Comparison of ENCODE assay signal across 19 cellular contexts in genomic region chr14:68165274-68165843, GRCh38.
A peak's percentile ranks its signal among the peaks of the same experiment; 100 is the strongest.
DNase-seq lines count a peak whose midpoint lies in the region; ATAC-seq, FAIRE-seq and TF ChIP-seq lines count a peak whose summit lies in the region.
"Had no signal": no experiment of that assay in that cellular context is flagged by ENCODE, and none has a peak within 500 bp of the region (broad histone marks: within the 10 kb centered on the region; RNA-seq: fewer than 3 reads in every experiment).

No MANE protein-coding gene starts in this region.

- H3K36me3 ChIP-seq in PC-9 (ENCODE audit: low read depth) (no peaks in the 10 kb centered on the region), prostate gland (no peaks in the 10 kb centered on the region)
- H3K36me3 ChIP-seq: neural progenitor cell had no signal

- WGBS in prostate gland = 20% methylated on average over 2 of the region's 2 CpGs

- DNase-seq in PC-9 (no peak), prostate gland (ENCODE audit: low spot score) (no peak), anterior cingulate cortex (lab: John Stamatoyannopoulos, UW) (no peak), NCI-H187 (lab: John Stamatoyannopoulos, UW) (no peak)
- no peak for DNase-seq in activated CD4-positive, alpha-beta T cell treated with anti-CD3 and anti-CD28 coated beads, Interleukin-2, amount 50 U/mL, for 4 hours
- DNase-seq: activated CD4-positive, alpha-beta T cell treated with anti-CD3 and anti-CD28 coated beads, Interleukin-2, amount 50 U/mL, for 48 hours; aorta; COR-L47; islet precursor cell; NCI-H1105 treated with DMSO at 0.1 percent for 48 hours; NCI-H2107; NCI-H524 treated with DMSO at 0.1 percent for 48 hours; stimulated activated CD4-positive, alpha-beta T cell treated with anti-CD3 and anti-CD28 coated beads, Interleukin-12 subunit alpha, Interleukin-12 subunit beta, amount 100 ng/mL, for 4 hours; stimulated activated CD8-positive, alpha-beta memory T cell treated with anti-CD3 and anti-CD28 coated beads, Interleukin-4, amount 100 ng/mL, for 48 hours; substantia nigra had no signal

- POLR2A ChIA-PET in PC-9 (lab: Charles Lee; ENCODE audit: unreplicated experiment) = no interaction called here

- no peak for ATAC-seq in GM18517 (IDR thresholded peaks at IDR 0.05; ENCODE audit: unreplicated experiment)
- ATAC-seq: Right ventricle myocardium inferior had no signal

- no peak overlapping the region for H2AFZ ChIP-seq in PC-9
- H2AFZ ChIP-seq: neural progenitor cell had no signal

- no peak overlapping the region for H3K4me2 ChIP-seq in PC-9
- H3K4me2 ChIP-seq: neural progenitor cell had no signal

- intact Hi-C loops in PC-9 (cut with micrococcal nuclease; ENCODE audit: unreplicated experiment) = no loop called here
- intact Hi-C loops in prostate gland (cut with DNase I) = no loop called here

- H3K27ac ChIP-seq in PC-9 (0 out of 2 replicates have a peak overlapping the region, but pooled peaks have one; percentile 18), prostate gland (peak overlapping the region; percentile 45 to 68)
- H3K27ac ChIP-seq: neural progenitor cell had no signal

- CTCF ChIA-PET in PC-9 (lab: Charles Lee) = interaction anchor here (0.6 kb wide), 2 partner anchors 40 to 679 kb away, joined by 3 to 4 read pairs; no protein-coding TSS in a partner anchor

- H3K4me1 ChIP-seq in PC-9 (replicated peaks; ENCODE audit: insufficient read depth) (peaks cover 10% of the 10 kb centered on the region), prostate gland (replicated peaks) (no peaks in the 10 kb centered on the region)

- H3K27me3 ChIP-seq in PC-9 (ENCODE audit: insufficient read depth, low read depth) (no peaks in the 10 kb centered on the region), prostate gland (replicated peaks; ENCODE audit: insufficient read depth) (no peaks in the 10 kb centered on the region)
- H3K27me3 ChIP-seq: neural progenitor cell had no signal

- 0 out of 2 replicates have a peak, but pooled peaks cover 3% of the 10 kb centered on the region for H3K9me2 ChIP-seq in PC-9 (ENCODE audit: insufficient read depth)

- no peaks in the 10 kb centered on the region for H4K20me1 ChIP-seq in PC-9 (ENCODE audit: insufficient read depth)

- BruUV-seq in PC-9 (replicated peaks; lab: Mats Ljungman, UMichigan) = no TSS peak

- H3F3A ChIP-seq in PC-9 (ENCODE audit: insufficient read depth, low read depth) = no peaks in the 10 kb centered on the region

- H3K4me3 ChIP-seq in PC-9 (no peak overlapping the region), prostate gland (no peak overlapping the region)
- H3K4me3 ChIP-seq: neural progenitor cell had no signal

- no peaks in the 10 kb centered on the region for H3K9me3 ChIP-seq in PC-9 (ENCODE audit: insufficient read depth, low read depth)
- no peaks in the 10 kb centered on the region for H3K9me3 ChIP-seq in prostate gland

- H3K79me2 ChIP-seq in PC-9 (ENCODE audit: low read depth) = no peaks in the 10 kb centered on the region

- FAIRE-seq in islet of Langerhans (lab: Jason Lieb, UNC) = peak; percentile 91

- TF ChIP-seq CTCF in PC-9 (conservative IDR thresholded peaks at IDR 0.05) (no peak), prostate gland (IDR thresholded peaks at IDR 0.05) (no peak)

- no peak for TF ChIP-seq POLR2A in prostate gland (IDR thresholded peaks at IDR 0.05)
